ENCODE assay signal across 10 cellular contexts in the genomic region with DNA sequence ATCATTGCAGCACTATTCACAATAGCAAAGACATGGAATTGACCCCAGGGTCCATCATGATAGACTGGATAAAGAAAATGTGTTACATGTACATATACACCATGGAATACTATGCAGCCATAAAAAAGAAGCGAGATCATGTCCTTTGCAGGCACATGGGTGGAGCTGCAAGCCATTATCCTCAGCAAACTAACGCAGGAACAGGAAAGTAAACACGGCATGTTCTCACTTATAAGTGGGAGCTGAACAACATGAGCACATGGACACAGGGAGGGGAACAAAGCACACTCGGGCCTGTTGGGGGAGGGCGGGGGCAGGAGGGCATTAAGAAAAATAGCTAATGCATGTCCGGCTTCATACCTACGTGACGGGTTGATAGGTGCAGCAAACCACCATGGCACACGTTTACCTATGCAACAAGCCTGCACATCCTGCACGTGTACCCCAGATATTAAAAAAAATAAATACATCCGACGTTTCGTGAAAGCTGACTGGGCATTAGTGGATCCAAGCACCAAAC. TPM values are rescaled to one million over a fixed set of nuclear protein-coding genes. Genes with fewer than 3 reads are reported as not detected.
A peak's percentile ranks its signal among the peaks of the same experiment; 100 is the strongest.
DNase-seq lines count a peak whose midpoint lies in the region; ATAC-seq, FAIRE-seq and TF ChIP-seq lines count a peak whose summit lies in the region.
"Had no signal": no experiment of that assay in that cellular context is flagged by ENCODE, and none has a peak within 500 bp of the region (broad histone marks: within the 10 kb centered on the region; RNA-seq: fewer than 3 reads in every experiment).

No MANE protein-coding gene starts in this region.

- H3K9me3 Mint-ChIP-seq in CD8-positive, alpha-beta T cell = peaks cover 8% of the 10 kb centered on the region

- CTCF ChIA-PET in CD8-positive, alpha-beta T cell (lab: Charles Lee) = interaction anchor here (0.6 kb wide), 1 partner anchor 189 kb away, joined by 3 read pairs; no protein-coding TSS in a partner anchor
- CTCF ChIA-PET in H1 (lab: Charles Lee; ENCODE audit: partially characterized antibody) = interaction anchor here (0.6 to 2.6 kb wide), 3 partner anchors 43 to 264 kb away, joined by 3 to 9 read pairs (median 3); no protein-coding TSS in a partner anchor

- peaks cover 0 to 5% of the 10 kb centered on the region in 2 experiments for H4K20me1 ChIP-seq in H1 (replicated peaks in 1 of 2; ENCODE audit: control insufficient read depth in 1 of 2, insufficient read depth in 2 of 2, low read length in 2 of 2)

- intact Hi-C loops in CD8-positive, alpha-beta T cell (cut with DNase I, micrococcal nuclease) = loop anchor here (2.0 to 10.0 kb wide), 5 partner anchors 54 to 1292 kb away; a partner anchor contains a TSS

- peaks cover 3% of the 10 kb centered on the region for H3K36me3 Mint-ChIP-seq in CD8-positive, alpha-beta T cell

- H3K27ac Mint-ChIP-seq in CD8-positive, alpha-beta T cell = peak overlapping the region; percentile 62

- H3K4me3 Mint-ChIP-seq in CD8-positive, alpha-beta T cell = peak overlapping the region; percentile 61

- peak overlapping the region; percentile 77 to 90 for H3K4me2 ChIP-seq in H1 (ENCODE audit: insufficient read depth in 1 of 2, low read depth in 2 of 2, low read length in 2 of 2)

- FAIRE-seq in H1 (lab: Jason Lieb, UNC) = no peak
- FAIRE-seq: GM12892 had no signal

- H3K9ac ChIP-seq in NT2/D1 (ENCODE audit: insufficient read length, low read depth) (peak overlapping the region; percentile 90), H1 (replicated peaks in 1 of 4; ENCODE audit: extremely low read depth in 1 of 4, low read depth in 3 of 4, low read length in 3 of 4) (peak overlapping the region in 2 of 4 experiments; percentile 54 to 87; a peak in 1 of 7 replicates)

- no peak overlapping the region for H3K4ac ChIP-seq in H1 (replicated peaks; ENCODE audit: insufficient read length, low read depth, low read length)

- ATAC-seq in CD8-positive, alpha-beta T cell = no peak

- peak overlapping the region; percentile 48 for H3K18ac ChIP-seq in H1 (ENCODE audit: extremely low read depth, low read length)

- H3K23ac ChIP-seq in H1 (ENCODE audit: insufficient read length) = no peak overlapping the region

- no peak overlapping the region for H3K14ac ChIP-seq in H1 (ENCODE audit: insufficient read length)

- no peak overlapping the region for H2BK5ac ChIP-seq in H1 (ENCODE audit: low read depth, low read length)

- H2AK5ac ChIP-seq in H1 (ENCODE audit: low read depth, low read length) = no peak overlapping the region

- H4K8ac ChIP-seq in H1 (ENCODE audit: extremely low read depth, insufficient read depth, low read length) = peak overlapping the region; percentile 80; the same call in 1 of the 2 replicates

- H2BK120ac ChIP-seq in H1 (replicated peaks; ENCODE audit: low read depth, low read length) = no peak overlapping the region

- H3K56ac ChIP-seq in H1 (replicated peaks; ENCODE audit: insufficient read length, low read depth, low read length) = no peak overlapping the region

- DNase-seq in CD8-positive, alpha-beta T cell = no peak
- no peak for DNase-seq in NT2/D1 (ENCODE audit: low read depth, low spot score)
- no peak for DNase-seq in H1 (ENCODE audit: low read depth in 1 of 2, low spot score in 2 of 2)
- DNase-seq in kidney glomerular epithelial cell (lab: John Stamatoyannopoulos, UW) = no peak
- DNase-seq in NCI-H1436 treated with DMSO at 0.1 percent for 48 hours (lab: John Stamatoyannopoulos, UW) = no peak
- no peak for DNase-seq in cortex of kidney (lab: John Stamatoyannopoulos, UW)
- DNase-seq in NCI-H446 treated with DMSO at 0.1 percent for 48 hours (lab: John Stamatoyannopoulos, UW) = no peak

- H2AFZ ChIP-seq in H1 (ENCODE audit: low read length) (no peak overlapping the region), neuron (ENCODE audit: low read depth, low read length) (peak overlapping the region; percentile 51)

- no peak overlapping the region for H3K27ac ChIP-seq in CD8-positive, alpha-beta T cell (ENCODE audit: low read depth, low read length)
- H3K27ac ChIP-seq in H1 (ENCODE audit: low read depth, low read length) = no peak overlapping the region

- TF ChIP-seq RAD21 in H1 (IDR thresholded peaks at IDR 0.05 in 1 of 2, conservative IDR thresholded peaks at IDR 0.05 in 1 of 2; ENCODE audit: low read depth in 2 of 2, low read length in 2 of 2) = no peak

- peak overlapping the region; percentile 4; the same call in 1 of the 2 replicates for H2BK12ac ChIP-seq in H1 (ENCODE audit: low read depth, low read length)

- no peak for TF ChIP-seq CTCF in CD8-positive, alpha-beta T cell (IDR thresholded peaks at IDR 0.05)
- TF ChIP-seq CTCF in H1 (IDR thresholded peaks at IDR 0.05; ENCODE audit: control extremely low read depth in 1 of 3, insufficient read depth in 1 of 3, low read depth in 1 of 3, low read length in 3 of 3) = no peak

- no peaks in the 10 kb centered on the region for H3K79me2 ChIP-seq in H1 (ENCODE audit: control insufficient read depth in 1 of 2, insufficient read depth in 2 of 2, low read length in 2 of 2)

- no peak overlapping the region for H2BK20ac ChIP-seq in H1 (ENCODE audit: low read length)

- H3K23me2 ChIP-seq in H1 (ENCODE audit: low read depth, low read length) = peaks cover 6% of the 10 kb centered on the region

- no peaks in the 10 kb centered on the region for H3K27me3 Mint-ChIP-seq in CD8-positive, alpha-beta T cell (ENCODE audit: low read depth)

- TF ChIP-seq POLR2A in H1 (IDR thresholded peaks at IDR 0.05; ENCODE audit: control extremely low read depth in 1 of 2, low read depth in 2 of 2, low read length in 2 of 2) = no peak

- no peak overlapping the region for H4K91ac ChIP-seq in H1 (replicated peaks; ENCODE audit: insufficient read length, low read length)

- H3K36me3 ChIP-seq in CD8-positive, alpha-beta T cell (ENCODE audit: insufficient read depth, low read length) = no peaks in the 10 kb centered on the region
- H3K36me3 ChIP-seq in NT2/D1 (ENCODE audit: insufficient read depth, insufficient read length, low read length) (peaks cover 3% of the 10 kb centered on the region), H1 (ENCODE audit: control insufficient read depth in 2 of 4, insufficient read depth in 4 of 4, low read length in 3 of 4) (no peaks in the 10 kb centered on the region), neuron (ENCODE audit: insufficient read depth, low read length) (no peaks in the 10 kb centered on the region)

- POLR2A ChIA-PET in CD8-positive, alpha-beta T cell (lab: Charles Lee) = interaction anchor here (1.5 kb wide), 2 partner anchors 69 to 626 kb away, joined by 3 to 5 read pairs; no protein-coding TSS in a partner anchor
- POLR2A ChIA-PET in H1 (lab: Charles Lee; ENCODE audit: partially characterized antibody) = interaction anchor here (1.3 to 2.0 kb wide), 6 partner anchors 9 to 79 kb away, joined by 3 to 6 read pairs (median 4); no protein-coding TSS in a partner anchor

- H3K4me3 ChIP-seq in CD8-positive, alpha-beta T cell (ENCODE audit: low read depth, low read length) = no peak overlapping the region
- H3K4me3 ChIP-seq in NT2/D1 (ENCODE audit: insufficient read length, low read depth) = peak overlapping the region; percentile 53
- peak overlapping the region; percentile 33 to 72 (median 44) for H3K4me3 ChIP-seq in H1 (ENCODE audit: extremely low read depth in 1 of 4, insufficient read depth in 2 of 4, low read depth in 3 of 4, low read length in 4 of 4)
- peak overlapping the region; percentile 37 for H3K4me3 ChIP-seq in neuron (ENCODE audit: low read length)

- H3K4me1 ChIP-seq in CD8-positive, alpha-beta T cell (ENCODE audit: insufficient read depth, low read length) = peaks cover 20% of the 10 kb centered on the region
- H3K4me1 ChIP-seq in NT2/D1 (ENCODE audit: insufficient read depth, insufficient read length) = no peaks in the 10 kb centered on the region
- peaks cover 0 to 9% (median 0%) of the 10 kb centered on the region in 4 experiments; a peak in 2 of 7 replicates for H3K4me1 ChIP-seq in H1 (replicated peaks in 1 of 4; ENCODE audit: control insufficient read depth in 3 of 4, insufficient read depth in 4 of 4, low read length in 3 of 4)
- H3K4me1 ChIP-seq in neuron (ENCODE audit: insufficient read depth, low read length) = peaks cover 7% of the 10 kb centered on the region

- no peaks in the 10 kb centered on the region for H3K27me3 ChIP-seq in CD8-positive, alpha-beta T cell (ENCODE audit: insufficient read depth, low read length)
- H3K27me3 ChIP-seq in NT2/D1 (ENCODE audit: insufficient read depth, insufficient read length) (peaks cover 12% of the 10 kb centered on the region), H1 (replicated peaks in 1 of 4; ENCODE audit: control insufficient read depth in 3 of 4, extremely low read depth in 1 of 4, insufficient read depth in 3 of 4, low read length in 3 of 4) (peaks cover 0 to 11% (median 6%) of the 10 kb centered on the region in 4 experiments; a peak in 4 of 7 replicates), neuron (ENCODE audit: insufficient read depth, low read length) (no peaks in the 10 kb centered on the region)

- H4K5ac ChIP-seq in H1 (ENCODE audit: insufficient read length, low read depth, low read length) = no peak overlapping the region

- H3K9me3 ChIP-seq in CD8-positive, alpha-beta T cell (ENCODE audit: low read length) = no peaks in the 10 kb centered on the region
- H3K9me3 ChIP-seq in NT2/D1 (ENCODE audit: insufficient read depth, low read length) (no peaks in the 10 kb centered on the region), H1 (ENCODE audit: insufficient read depth in 2 of 2, low read depth in 1 of 2, low read length in 1 of 2) (no peaks in the 10 kb centered on the region; a peak in 1 of 4 replicates), neuron (ENCODE audit: low read length) (peaks cover 2% of the 10 kb centered on the region)

- no peaks in the 10 kb centered on the region for H3K79me1 ChIP-seq in H1 (ENCODE audit: low read depth, low read length)

- peaks cover 24% of the 10 kb centered on the region for H3K4me1 Mint-ChIP-seq in CD8-positive, alpha-beta T cell (ENCODE audit: low read depth)

- no peak overlapping the region for H2BK15ac ChIP-seq in H1 (ENCODE audit: low read length)

- 83% methylated on average over 13 of the region's 13 CpGs; no CpG with 5 or more reads in 1 of the 2 experiments for WGBS in H1 (ENCODE audit: extremely low coverage in 1 of 2, insufficient coverage in 1 of 2, insufficient read length in 1 of 2, insufficient replicate concordance in 2 of 2, low coverage in 1 of 2, low lambda C conversion rate in 2 of 2, missing lambda C conversion rate in 1 of 2), 2 experiments

- no peak for TF ChIP-seq EP300 in H1 (IDR thresholded peaks at IDR 0.05; ENCODE audit: borderline replicate concordance in 1 of 2, low read depth in 2 of 2, low read length in 2 of 2)

RNA-seq across cellular contexts. Expression of a gene that starts 28.9 kb away (rescaled TPM):
- total RNA-seq in CD8-positive, alpha-beta T cell = 1 to 10 TPM; 8.4 to 8.9 TPM
- total RNA-seq in H1 (2021; fragmentation: NEBNext Ultra II Directional; extraction: Animal tissue kit (Norgen Biotek cat#: 25700)) = 19.8 and 21.9 TPM in 2 replicates
- 8.6 and 9.5 TPM in 2 replicates for polyA plus RNA-seq in H1 (2011; rRNA removed)
- polyA plus RNA-seq in H1 (2011; cell fraction: cytosol; rRNA removed) = 8.3 TPM
- polyA plus RNA-seq in H1 (2011; cell fraction: nucleus; rRNA removed) = 11.0 TPM
- 8.9 to 11.6 TPM (median 10.6 TPM) in 4 replicates for polyA plus RNA-seq in H1 (2012, experiment 1 of 2)
- polyA plus RNA-seq in H1 (2012, experiment 2 of 2) = 0.62 TPM
- polyA plus RNA-seq in H1 (2013, experiment 1 of 2) = 11.3 TPM
- 10.3 TPM for polyA plus RNA-seq in H1 (2013, experiment 2 of 2)
- 30.1 and 31.7 TPM in 2 replicates for polyA minus RNA-seq in H1 (2011; rRNA and poly(A)+ RNA removed)
- 26.0 TPM for polyA minus RNA-seq in H1 (2011; cell fraction: cytosol; rRNA and poly(A)+ RNA removed)
- polyA minus RNA-seq in H1 (2011; cell fraction: nucleus; rRNA and poly(A)+ RNA removed) = 19.5 TPM

RNA-seq across cellular contexts. Expression of a gene that starts 46.1 kb away (rescaled TPM):
- total RNA-seq in CD8-positive, alpha-beta T cell = under 1 TPM in 1 of 2 experiments, not detected in 1; 0.33 TPM
- 10.6 and 11.1 TPM in 2 replicates for total RNA-seq in H1 (2021; fragmentation: NEBNext Ultra II Directional; extraction: Animal tissue kit (Norgen Biotek cat#: 25700))
- polyA plus RNA-seq in H1 (2011; rRNA removed) = 7.7 and 7.9 TPM in 2 replicates
- polyA plus RNA-seq in H1 (2011; cell fraction: cytosol; rRNA removed) = 6.7 TPM
- 50.6 TPM for polyA plus RNA-seq in H1 (2011; cell fraction: nucleus; rRNA removed)
- 5.9 to 13.0 TPM (median 10.2 TPM) in 4 replicates for polyA plus RNA-seq in H1 (2012, experiment 1 of 2)
- polyA plus RNA-seq in H1 (2012, experiment 2 of 2) = 5.9 TPM
- 7.2 TPM for polyA plus RNA-seq in H1 (2013, experiment 1 of 2)
- polyA plus RNA-seq in H1 (2013, experiment 2 of 2) = 7.0 TPM
- 1.2 and 2.6 TPM in 2 replicates for polyA minus RNA-seq in H1 (2011; rRNA and poly(A)+ RNA removed)
- polyA minus RNA-seq in H1 (2011; cell fraction: cytosol; rRNA and poly(A)+ RNA removed) = 3.0 TPM
- polyA minus RNA-seq in H1 (2011; cell fraction: nucleus; rRNA and poly(A)+ RNA removed) = 10.6 TPM
- total RNA-seq: renal cortical epithelial cell had no signal
